Comparison of ENCODE assay signal across 19 cellular contexts in the genomic region with DNA sequence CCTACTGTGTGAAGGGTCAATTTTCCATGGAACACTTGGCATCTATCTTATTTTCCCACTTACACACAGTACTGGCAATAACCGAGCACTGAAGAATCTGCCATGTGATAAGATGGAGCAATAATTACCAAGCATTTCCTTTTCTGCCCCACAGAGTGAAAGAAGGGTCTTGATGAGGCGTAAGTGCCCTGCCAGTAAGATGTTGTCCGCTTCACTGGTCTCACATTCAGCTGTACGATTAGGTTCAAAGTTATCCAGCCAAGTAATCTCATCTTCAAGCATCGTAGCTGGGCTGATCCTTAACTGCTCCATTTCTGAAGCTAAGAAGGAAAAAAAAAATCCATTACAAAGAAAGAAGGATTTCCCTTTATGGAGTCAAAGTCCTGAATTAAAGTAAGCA.
"Had no signal": no experiment of that assay in that cellular context is flagged by ENCODE, and none has a peak within 500 bp of the region (broad histone marks: within the 10 kb centered on the region; RNA-seq: fewer than 3 reads in every experiment).

No MANE protein-coding gene starts in this region.

- ATAC-seq: effector memory CD8-positive, alpha-beta T cell; psoas muscle; sciatic nerve; stimulated activated naive CD8-positive, alpha-beta T cell treated with anti-CD3 and anti-CD28 coated beads, Interleukin-15, amount 100 ng/mL, for 72 hours had no signal

- DNase-seq: cortex of kidney; effector memory CD8-positive, alpha-beta T cell; hypothalamus; nephron progenitor cell; nucleus accumbens; psoas muscle; stimulated activated CD4-positive, alpha-beta T cell treated with anti-CD3 and anti-CD28 coated beads, Interleukin-12 subunit alpha, Interleukin-12 subunit beta, amount 100 ng/mL, for 4 hours; stimulated activated CD4-positive, alpha-beta T cell treated with anti-CD3 and anti-CD28 coated beads, Interleukin-1b, Interleukin-23, amount 100 ng/mL, for 48 hours; stimulated activated CD4-positive, alpha-beta T cell treated with anti-CD3 and anti-CD28 coated beads, Interleukin-4, amount 100 ng/mL, for 1 hour; stimulated activated CD8-positive, alpha-beta memory T cell treated with anti-CD3 and anti-CD28 coated beads, Interleukin-4, amount 100 ng/mL, for 48 hours; stimulated activated naive CD4-positive, alpha-beta T cell; stimulated activated naive CD8-positive, alpha-beta T cell treated with anti-CD3 and anti-CD28 coated beads, Interleukin-15, amount 100 ng/mL, for 72 hours; thyroid gland; trophoblast cell had no signal

- H3K9me3 ChIP-seq: psoas muscle, right atrium auricular region, thyroid gland, vagina had no signal

- H3K4me3 ChIP-seq: lung, psoas muscle, right atrium auricular region, smooth muscle cell, thyroid gland, vagina had no signal

- H3K27ac ChIP-seq: psoas muscle, right atrium auricular region, thyroid gland, vagina had no signal

- H3K27me3 ChIP-seq: right atrium auricular region, thyroid gland, vagina had no signal

- H3K4me1 ChIP-seq: psoas muscle, right atrium auricular region, thyroid gland, vagina had no signal
